ENCODE assay signal across 30 cellular contexts in the genomic region with DNA sequence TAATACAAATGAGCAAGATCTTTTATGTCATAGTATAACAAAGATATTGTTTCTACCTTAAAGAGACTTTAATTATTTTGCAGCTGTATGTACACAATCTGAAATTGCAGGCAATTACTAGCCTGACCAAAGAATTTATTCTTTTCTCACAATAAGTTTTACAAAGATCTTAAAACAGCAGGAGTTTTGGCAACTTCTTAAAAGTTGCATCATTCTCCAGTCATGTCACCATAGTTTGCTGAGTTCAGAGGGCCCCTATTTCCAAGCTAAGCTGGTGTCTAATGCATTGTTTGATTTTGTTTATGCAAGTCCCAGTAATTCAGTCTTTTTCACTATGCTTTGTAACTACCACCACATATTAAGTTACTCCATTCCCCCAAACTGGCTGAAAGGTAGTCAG.
DNase-seq lines count a peak whose midpoint lies in the region; ATAC-seq, FAIRE-seq and TF ChIP-seq lines count a peak whose summit lies in the region.
"Had no signal": no experiment of that assay in that cellular context is flagged by ENCODE, and none has a peak within 500 bp of the region (broad histone marks: within the 10 kb centered on the region; RNA-seq: fewer than 3 reads in every experiment).

No MANE protein-coding gene starts in this region.

- TF ChIP-seq POLR2A in breast epithelium (IDR thresholded peaks at IDR 0.05) (no peak), K562 (conservative IDR thresholded peaks at IDR 0.05) (no peak)

- CTCF ChIA-PET in MCF 10A (lab: Yijun Ruan, JAX) (no interaction called here), K562 (lab: Yijun Ruan, JAX; ENCODE audit: low intra/inter-chr PET ratio) (no interaction called here)

- no peak overlapping the region for H3K4me2 ChIP-seq in K562 (ENCODE audit: insufficient read depth, low read length)
- H3K4me2 ChIP-seq: KMS-11 had no signal

- TF ChIP-seq RAD21 in K562 (CRISPR knock-in tag; conservative IDR thresholded peaks at IDR 0.05 in 1 of 2, IDR thresholded peaks at IDR 0.05 in 1 of 2), result no peak

- no peaks in the 10 kb centered on the region for H4K20me1 ChIP-seq in K562 (replicated peaks; ENCODE audit: control insufficient read depth, insufficient read depth, low read length)

- intact Hi-C loops in MCF 10A (cut with micrococcal nuclease) (no loop called here), breast epithelium (cut with DNase I; ENCODE audit: low total_unique reads) (no loop called here), K562 (cut with micrococcal nuclease) (no loop called here), kidney (cut with DNase I) (no loop called here)

- peaks cover 6% of the 10 kb centered on the region for H3K4me1 Mint-ChIP-seq in MCF 10A (ENCODE audit: insufficient read depth, unreplicated experiment)
- H3K4me1 Mint-ChIP-seq: CD4-positive, alpha-beta memory T cell; memory B cell; stimulated activated memory B cell treated with anti-CD40 and anti-IgM and Interleukin-4, amounts not matched to agents 10 μg/mL and 1 μg/mL and 100 μg/mL, for 72 hours had no signal

- H3K36me3 Mint-ChIP-seq in MCF 10A (ENCODE audit: insufficient read depth, unreplicated experiment), result peaks cover 9% of the 10 kb centered on the region
- H3K36me3 Mint-ChIP-seq: activated naive CD4-positive, alpha-beta T cell treated with anti-CD3 and anti-CD28 coated beads, Interleukin-2, amount 50 U/mL, for 72 hours; CD4-positive, alpha-beta memory T cell; memory B cell; stimulated activated memory B cell treated with anti-CD40 and anti-IgM and Interleukin-4, amounts not matched to agents 10 μg/mL and 1 μg/mL and 100 μg/mL, for 72 hours had no signal

- H3K9me1 ChIP-seq in K562 (ENCODE audit: control insufficient read depth, insufficient read depth, low read length), result no peaks in the 10 kb centered on the region

- BruUV-seq in MCF 10A (replicated peaks; lab: Mats Ljungman, UMichigan) (no TSS peak), K562 (replicated peaks; lab: Mats Ljungman, UMichigan) (no TSS peak)

- H3K27ac ChIP-seq in breast epithelium (no peak overlapping the region), K562 (ENCODE audit: extremely low read depth, low read depth, low read length) (no peak overlapping the region), kidney (ENCODE audit: low read depth in 2 of 2, low read length in 2 of 2) (no peak overlapping the region)
- H3K27ac ChIP-seq: 22Rv1, dorsolateral prefrontal cortex, gastrocnemius medialis, KMS-11, right lobe of liver, suprapubic skin had no signal

- H2AFZ ChIP-seq in K562 (ENCODE audit: low read depth, low read length), result no peak overlapping the region

- TF ChIP-seq EP300 in K562 (IDR thresholded peaks at IDR 0.05; ENCODE audit: low read length), result no peak

- H3K4me3 ChIP-seq in breast epithelium, result no peak overlapping the region
- no peak overlapping the region for H3K4me3 ChIP-seq in K562
- no peak overlapping the region for H3K4me3 ChIP-seq in kidney (ENCODE audit: low read length in 2 of 2)
- H3K4me3 ChIP-seq: dorsolateral prefrontal cortex, gastrocnemius medialis, right lobe of liver, suprapubic skin had no signal

- no peak overlapping the region for H3K27ac Mint-ChIP-seq in MCF 10A (ENCODE audit: low read depth, unreplicated experiment)
- H3K27ac Mint-ChIP-seq: activated naive CD4-positive, alpha-beta T cell treated with anti-CD3 and anti-CD28 coated beads, Interleukin-2, amount 50 U/mL, for 72 hours; CD4-positive, alpha-beta memory T cell; memory B cell; stimulated activated memory B cell treated with anti-CD40 and anti-IgM and Interleukin-4, amounts not matched to agents 10 μg/mL and 1 μg/mL and 100 μg/mL, for 72 hours had no signal

- no peak for FAIRE-seq in K562 (lab: Jason Lieb, UNC)
- no peak for FAIRE-seq in kidney (lab: Jason Lieb, UNC)
- no peak for FAIRE-seq in frontal cortex (lab: Jason Lieb, UNC)
- FAIRE-seq: endothelial cell of umbilical vein had no signal

- in situ Hi-C loops in K562 (cut with MboI), result no loop called here

- H3K4me1 ChIP-seq in breast epithelium (no peaks in the 10 kb centered on the region), K562 (replicated peaks in 1 of 2; ENCODE audit: control insufficient read depth in 2 of 2, insufficient read depth in 2 of 2, low read length in 2 of 2) (no peaks in the 10 kb centered on the region), kidney (ENCODE audit: control insufficient read depth in 1 of 2, insufficient read depth in 1 of 2, low read depth in 1 of 2, low read length in 2 of 2) (no peaks in the 10 kb centered on the region)
- H3K4me1 ChIP-seq: gastrocnemius medialis, right lobe of liver, suprapubic skin had no signal

- H3K27me3 Mint-ChIP-seq in MCF 10A (ENCODE audit: insufficient read depth, unreplicated experiment), result no peaks in the 10 kb centered on the region
- H3K27me3 Mint-ChIP-seq: stimulated activated memory B cell treated with anti-CD40 and anti-IgM and Interleukin-4, amounts not matched to agents 10 μg/mL and 1 μg/mL and 100 μg/mL, for 72 hours had no signal

- no peak overlapping the region for H3K4me3 Mint-ChIP-seq in MCF 10A (ENCODE audit: unreplicated experiment)
- H3K4me3 Mint-ChIP-seq: CD4-positive, alpha-beta memory T cell; memory B cell; stimulated activated memory B cell treated with anti-CD40 and anti-IgM and Interleukin-4, amounts not matched to agents 10 μg/mL and 1 μg/mL and 100 μg/mL, for 72 hours had no signal

- H3K79me2 ChIP-seq in K562 (ENCODE audit: control insufficient read depth, insufficient read depth, low read length), result no peaks in the 10 kb centered on the region

- H3K27me3 ChIP-seq in breast epithelium, result no peaks in the 10 kb centered on the region
- no peaks in the 10 kb centered on the region for H3K27me3 ChIP-seq in K562 (ENCODE audit: control insufficient read depth in 2 of 2, insufficient read depth in 2 of 2, low read length in 2 of 2)
- H3K27me3 ChIP-seq: dorsolateral prefrontal cortex, gastrocnemius medialis, right lobe of liver, suprapubic skin had no signal

- peak; percentile 37 for DNase-seq in MCF 10A (ENCODE audit: unreplicated experiment)
- no peak for DNase-seq in breast epithelium (ENCODE audit: low spot score in 2 of 2)
- no peak for DNase-seq in K562 (ENCODE audit: extremely low read depth in 1 of 4, low spot score in 3 of 4)
- peak; percentile 24 for DNase-seq in fibroblast of the conjunctiva (ENCODE audit: low read depth)
- DNase-seq in kidney, result no peak
- no peak for DNase-seq in NOMO-1 (lab: John Stamatoyannopoulos, UW; ENCODE audit: unreplicated experiment in 2 of 2)
- DNase-seq in frontal cortex (ENCODE audit: low spot score in 2 of 2), result no peak
- DNase-seq: activated CD4-positive, alpha-beta T cell treated with anti-CD3 and anti-CD28 coated beads for 4 hours; activated T-cell treated with anti-CD3 and anti-CD28 coated beads for 4 hours; AML-193; aorta; CD4-positive, alpha-beta memory T cell; dorsolateral prefrontal cortex; gastrocnemius medialis; H7; NCI-H1436; NCI-H2081 treated with DMSO at 0.1 percent for 48 hours; NCI-H345; NCI-H82; right lobe of liver; stimulated activated CD4-positive, alpha-beta T cell treated with anti-CD3 and anti-CD28 coated beads, Interleukin-4, amount 100 ng/mL, for 4 hours had no signal

- H3K36me3 ChIP-seq in breast epithelium (no peaks in the 10 kb centered on the region), K562 (ENCODE audit: control insufficient read depth, insufficient read depth, low read length) (no peaks in the 10 kb centered on the region), kidney (ENCODE audit: control insufficient read depth in 1 of 2, insufficient read depth in 2 of 2, low read length in 2 of 2) (no peaks in the 10 kb centered on the region)
- H3K36me3 ChIP-seq: gastrocnemius medialis, right lobe of liver, suprapubic skin had no signal

- H3K9me3 Mint-ChIP-seq in MCF 10A (ENCODE audit: unreplicated experiment), result no peaks in the 10 kb centered on the region
- H3K9me3 Mint-ChIP-seq: activated naive CD4-positive, alpha-beta T cell treated with anti-CD3 and anti-CD28 coated beads, Interleukin-2, amount 50 U/mL, for 72 hours; CD4-positive, alpha-beta memory T cell; memory B cell; stimulated activated memory B cell treated with anti-CD40 and anti-IgM and Interleukin-4, amounts not matched to agents 10 μg/mL and 1 μg/mL and 100 μg/mL, for 72 hours had no signal

- H3K9ac ChIP-seq in K562 (ENCODE audit: insufficient read depth in 1 of 2, low read depth in 2 of 2, low read length in 2 of 2) (no peak overlapping the region), kidney (ENCODE audit: low read length in 2 of 2) (no peak overlapping the region)
- H3K9ac ChIP-seq: KMS-11 had no signal

- POLR2A ChIA-PET in MCF 10A (lab: Yijun Ruan, JAX), result interaction anchor here (1.1 kb wide), 1 partner anchor 12 kb away, joined by 3 read pairs; no protein-coding TSS in a partner anchor
- POLR2A ChIA-PET in K562 (lab: Yijun Ruan, JAX), result no interaction called here

- H3K9me3 ChIP-seq in breast epithelium, result no peaks in the 10 kb centered on the region
- no peaks in the 10 kb centered on the region for H3K9me3 ChIP-seq in K562 (replicated peaks; ENCODE audit: control insufficient read depth, insufficient read depth, low read depth, low read length)
- H3K9me3 ChIP-seq in kidney (ENCODE audit: control insufficient read depth in 1 of 2, low read length in 2 of 2), result no peaks in the 10 kb centered on the region
- H3K9me3 ChIP-seq: gastrocnemius medialis, right lobe of liver, suprapubic skin had no signal

- TF ChIP-seq CTCF in MCF 10A (IDR thresholded peaks at IDR 0.05; ENCODE audit: unreplicated experiment), result no peak
- no peak for TF ChIP-seq CTCF in breast epithelium (IDR thresholded peaks at IDR 0.05)
- TF ChIP-seq CTCF in K562 (IDR thresholded peaks at IDR 0.05 in 2 of 3, conservative IDR thresholded peaks at IDR 0.05 in 1 of 3; ENCODE audit: insufficient read depth in 2 of 3, low read depth in 1 of 3, low read length in 3 of 3), result no peak
- no peak for TF ChIP-seq CTCF in kidney (IDR thresholded peaks at IDR 0.05; ENCODE audit: borderline replicate concordance, extremely low read depth, insufficient read depth)

- ATAC-seq in K562, result no peak; the same call in 2 of the 3 replicates
- no peak for ATAC-seq in HG03159 (IDR thresholded peaks at IDR 0.05; ENCODE audit: unreplicated experiment)
- ATAC-seq: activated naive CD4-positive, alpha-beta T cell treated with anti-CD3 and anti-CD28 coated beads, Interleukin-2, amount 50 U/mL, for 72 hours; gastrocnemius medialis; SK-N-SH treated with all-trans-retinoic acid at 6 μM for 48 hours; stimulated activated memory B cell treated with anti-CD40 and anti-IgM and Interleukin-4, amounts not matched to agents 10 μg/mL and 1 μg/mL and 100 μg/mL, for 72 hours had no signal

TF ChIP-seq in K562, 482 proteins besides CTCF, POLR2A, EP300 and RAD21 (continues in another document):
- no peak for TF ChIP-seq JUND (IDR thresholded peaks at IDR 0.05; ENCODE audit: borderline replicate concordance, low read depth, low read length)
- TF ChIP-seq JUND (tag; IDR thresholded peaks at IDR 0.05; ENCODE audit: borderline replicate concordance, low read depth, low read length), result no peak

Comparison
In these comparisons a context has a peak if more than half of its experiments do, and no peak if none do; other contexts are left out.
1. DNase-seq: peak in MCF 10A (single experiment) and fibroblast of the conjunctiva (single experiment); none in breast epithelium (0 of 2), K562 (0 of 4), kidney (single experiment), NOMO-1 (0 of 2) and frontal cortex (0 of 2).